13 cellular contexts compared by ENCODE assay signal in the genomic region with DNA sequence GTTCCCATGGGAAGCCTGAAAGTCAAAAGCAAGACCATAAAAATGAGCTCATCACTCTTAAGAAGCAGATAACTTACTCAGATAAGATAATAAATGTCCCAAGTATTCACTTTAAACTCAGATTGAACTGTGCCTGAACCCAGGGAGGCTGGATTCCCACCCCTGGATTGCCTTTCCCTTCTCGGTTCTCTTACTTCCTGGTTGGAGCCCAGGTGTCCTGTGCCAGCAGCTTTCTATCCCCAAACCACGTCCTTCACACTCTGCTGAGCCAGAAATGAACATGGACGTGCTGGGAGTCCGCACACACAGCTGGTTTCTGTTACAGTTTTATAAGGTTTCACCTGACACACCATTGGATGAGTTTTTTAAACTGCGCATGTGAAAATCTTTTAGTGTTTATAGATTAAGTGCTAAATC.
DNase-seq lines count a peak whose midpoint lies in the region; ATAC-seq, FAIRE-seq and TF ChIP-seq lines count a peak whose summit lies in the region.
"Had no signal": no experiment of that assay in that cellular context is flagged by ENCODE, and none has a peak within 500 bp of the region (broad histone marks: within the 10 kb centered on the region; RNA-seq: fewer than 3 reads in every experiment).

No MANE protein-coding gene starts in this region.

- H3K27ac ChIP-seq in HEK293 (ENCODE audit: extremely low read depth, low read depth, low read length): peak overlapping the region; percentile 12; the same call in 1 of the 2 replicates
- no peak overlapping the region for H3K27ac ChIP-seq in astrocyte (ENCODE audit: low read depth, low read length)
- no peak overlapping the region for H3K27ac ChIP-seq in upper lobe of right lung

- H3K4me2 ChIP-seq in astrocyte (ENCODE audit: low read length): no peak overlapping the region

- intact Hi-C loops in upper lobe of right lung (cut with DNase I): no loop called here

- H3K4me3 Mint-ChIP-seq in astrocyte (ENCODE audit: unreplicated experiment): no peak overlapping the region
- H3K4me3 Mint-ChIP-seq: WTC11 had no signal

- FAIRE-seq in astrocyte (lab: Jason Lieb, UNC): no peak
- FAIRE-seq: D721Med had no signal

- no peak overlapping the region for H3K9ac ChIP-seq in astrocyte (ENCODE audit: low read length)

- no peaks in the 10 kb centered on the region for H4K20me1 ChIP-seq in astrocyte (ENCODE audit: insufficient read depth, low read length)

- H3K9me3 Mint-ChIP-seq in astrocyte (ENCODE audit: unreplicated experiment): peaks cover 7% of the 10 kb centered on the region

- H3K4me3 ChIP-seq in HEK293 (ENCODE audit: low read depth, low read length): no peak overlapping the region
- H3K4me3 ChIP-seq in astrocyte (ENCODE audit: insufficient read depth, low read depth, low read length): no peak overlapping the region
- H3K4me3 ChIP-seq in upper lobe of right lung: no peak overlapping the region
- H3K4me3 ChIP-seq: HAP-1 had no signal

- H2AFZ ChIP-seq in astrocyte (ENCODE audit: low read depth, low read length): no peak overlapping the region

- DNase-seq in astrocyte (ENCODE audit: low read depth) (peak; percentile 59), left kidney (ENCODE audit: low read depth, low spot score) (peak; percentile 88), upper lobe of right lung (no peak), NCI-H345 (lab: John Stamatoyannopoulos, UW) (no peak)
- DNase-seq: amygdala, NCI-H1694 treated with DMSO at 0.1 percent for 48 hours, NCI-H82 had no signal

- CTCF ChIA-PET in HEK293 (lab: Yijun Ruan, JAX): interaction anchor here (0.6 to 1.2 kb wide), 2 partner anchors 11 to 326 kb away, joined by 4 read pairs; no protein-coding TSS in a partner anchor

- H3K27me3 Mint-ChIP-seq in astrocyte (ENCODE audit: low read depth, unreplicated experiment): no peaks in the 10 kb centered on the region

- no peaks in the 10 kb centered on the region for H3K36me3 Mint-ChIP-seq in astrocyte (ENCODE audit: low read depth, unreplicated experiment)
- H3K36me3 Mint-ChIP-seq: WTC11 had no signal

- H3K27ac Mint-ChIP-seq in astrocyte (ENCODE audit: unreplicated experiment): peak overlapping the region; percentile 22
- H3K27ac Mint-ChIP-seq: WTC11 had no signal

- H3K36me3 ChIP-seq in HEK293 (ENCODE audit: control insufficient read depth in 2 of 2, insufficient read depth in 1 of 2, low read length in 2 of 2): no peaks in the 10 kb centered on the region
- no peaks in the 10 kb centered on the region for H3K36me3 ChIP-seq in astrocyte (ENCODE audit: insufficient read depth, low read length)
- H3K36me3 ChIP-seq in upper lobe of right lung: no peaks in the 10 kb centered on the region
- H3K36me3 ChIP-seq: HAP-1 had no signal

- POLR2A ChIA-PET in HEK293 (lab: Yijun Ruan, JAX): no interaction called here

- H3K9me3 ChIP-seq in HEK293 (ENCODE audit: control insufficient read depth, insufficient read depth, low read depth, low read length) (no peaks in the 10 kb centered on the region), astrocyte (ENCODE audit: insufficient read depth, low read depth, low read length) (no peaks in the 10 kb centered on the region), upper lobe of right lung (no peaks in the 10 kb centered on the region)
- H3K9me3 ChIP-seq: HAP-1 had no signal

- H3K4me1 ChIP-seq in HEK293 (ENCODE audit: control insufficient read depth, insufficient read depth, low read length): no peaks in the 10 kb centered on the region
- H3K4me1 ChIP-seq in astrocyte (ENCODE audit: insufficient read depth, low read length): peaks cover 23% of the 10 kb centered on the region
- peaks cover 7% of the 10 kb centered on the region for H3K4me1 ChIP-seq in upper lobe of right lung
- H3K4me1 ChIP-seq: HAP-1 had no signal

- TF ChIP-seq CTCF in HEK293 (tag by site-specific recombination; IDR thresholded peaks at IDR 0.05) (no peak), astrocyte (IDR thresholded peaks at IDR 0.05; ENCODE audit: insufficient read depth, low read depth, low read length) (no peak), upper lobe of right lung (IDR thresholded peaks at IDR 0.05) (no peak)

- no peaks in the 10 kb centered on the region for H3K79me2 ChIP-seq in astrocyte (ENCODE audit: insufficient read depth, low read length)

- ATAC-seq in upper lobe of right lung: peak; percentile 60
- ATAC-seq in GM18870 (IDR thresholded peaks at IDR 0.05; ENCODE audit: unreplicated experiment): no peak
- ATAC-seq in HG02884 (IDR thresholded peaks at IDR 0.05; ENCODE audit: unreplicated experiment): no peak
- ATAC-seq: WTC11 had no signal

- H3K4me1 Mint-ChIP-seq in astrocyte (ENCODE audit: low read depth, unreplicated experiment): peaks cover 25% of the 10 kb centered on the region
- H3K4me1 Mint-ChIP-seq: WTC11 had no signal

- H3K27me3 ChIP-seq in astrocyte (ENCODE audit: insufficient read depth, low read length) (no peaks in the 10 kb centered on the region), upper lobe of right lung (no peaks in the 10 kb centered on the region)

TF ChIP-seq in HEK293, 187 proteins besides CTCF, POLR2A, EP300 and RAD21 (continues in another document):
- TF ChIP-seq, protein P1, sequence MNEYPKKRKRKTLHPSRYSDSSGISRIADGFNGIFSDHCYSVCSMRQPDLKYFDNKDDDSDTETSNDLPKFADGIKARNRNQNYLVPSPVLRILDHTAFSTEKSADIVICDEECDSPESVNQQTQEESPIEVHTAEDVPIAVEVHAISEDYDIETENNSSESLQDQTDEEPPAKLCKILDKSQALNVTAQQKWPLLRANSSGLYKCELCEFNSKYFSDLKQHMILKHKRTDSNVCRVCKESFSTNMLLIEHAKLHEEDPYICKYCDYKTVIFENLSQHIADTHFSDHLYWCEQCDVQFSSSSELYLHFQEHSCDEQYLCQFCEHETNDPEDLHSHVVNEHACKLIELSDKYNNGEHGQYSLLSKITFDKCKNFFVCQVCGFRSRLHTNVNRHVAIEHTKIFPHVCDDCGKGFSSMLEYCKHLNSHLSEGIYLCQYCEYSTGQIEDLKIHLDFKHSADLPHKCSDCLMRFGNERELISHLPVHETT (tag by site-specific recombination; IDR thresholded peaks at IDR 0.05): no peak
- no peak for TF ChIP-seq ZEB2 (tag by site-specific recombination; IDR thresholded peaks at IDR 0.05)
- TF ChIP-seq, protein P2, sequence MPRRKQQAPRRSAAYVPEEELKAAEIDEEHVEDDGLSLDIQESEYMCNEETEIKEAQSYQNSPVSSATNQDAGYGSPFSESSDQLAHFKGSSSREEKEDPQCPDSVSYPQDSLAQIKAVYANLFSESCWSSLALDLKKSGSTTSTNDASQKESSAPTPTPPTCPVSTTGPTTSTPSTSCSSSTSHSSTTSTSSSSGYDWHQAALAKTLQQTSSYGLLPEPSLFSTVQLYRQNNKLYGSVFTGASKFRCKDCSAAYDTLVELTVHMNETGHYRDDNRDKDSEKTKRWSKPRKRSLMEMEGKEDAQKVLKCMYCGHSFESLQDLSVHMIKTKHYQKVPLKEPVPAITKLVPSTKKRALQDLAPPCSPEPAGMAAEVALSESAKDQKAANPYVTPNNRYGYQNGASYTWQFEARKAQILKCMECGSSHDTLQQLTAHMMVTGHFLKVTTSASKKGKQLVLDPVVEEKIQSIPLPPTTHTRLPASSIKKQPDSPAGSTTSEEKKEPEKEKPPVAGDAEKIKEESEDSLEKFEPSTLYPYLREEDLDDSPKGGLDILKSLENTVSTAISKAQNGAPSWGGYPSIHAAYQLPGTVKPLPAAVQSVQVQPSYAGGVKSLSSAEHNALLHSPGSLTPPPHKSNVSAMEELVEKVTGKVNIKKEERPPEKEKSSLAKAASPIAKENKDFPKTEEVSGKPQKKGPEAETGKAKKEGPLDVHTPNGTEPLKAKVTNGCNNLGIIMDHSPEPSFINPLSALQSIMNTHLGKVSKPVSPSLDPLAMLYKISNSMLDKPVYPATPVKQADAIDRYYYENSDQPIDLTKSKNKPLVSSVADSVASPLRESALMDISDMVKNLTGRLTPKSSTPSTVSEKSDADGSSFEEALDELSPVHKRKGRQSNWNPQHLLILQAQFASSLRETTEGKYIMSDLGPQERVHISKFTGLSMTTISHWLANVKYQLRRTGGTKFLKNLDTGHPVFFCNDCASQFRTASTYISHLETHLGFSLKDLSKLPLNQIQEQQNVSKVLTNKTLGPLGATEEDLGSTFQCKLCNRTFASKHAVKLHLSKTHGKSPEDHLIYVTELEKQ (tag by site-specific recombination; IDR thresholded peaks at IDR 0.05; ENCODE audit: borderline replicate concordance): no peak
- no peak for TF ChIP-seq ZNF558 (tag by site-specific recombination; IDR thresholded peaks at IDR 0.05)
- TF ChIP-seq ZNF354C (tag by site-specific recombination; IDR thresholded peaks at IDR 0.05; ENCODE audit: borderline replicate concordance, low read depth): no peak
- TF ChIP-seq, protein P3, sequence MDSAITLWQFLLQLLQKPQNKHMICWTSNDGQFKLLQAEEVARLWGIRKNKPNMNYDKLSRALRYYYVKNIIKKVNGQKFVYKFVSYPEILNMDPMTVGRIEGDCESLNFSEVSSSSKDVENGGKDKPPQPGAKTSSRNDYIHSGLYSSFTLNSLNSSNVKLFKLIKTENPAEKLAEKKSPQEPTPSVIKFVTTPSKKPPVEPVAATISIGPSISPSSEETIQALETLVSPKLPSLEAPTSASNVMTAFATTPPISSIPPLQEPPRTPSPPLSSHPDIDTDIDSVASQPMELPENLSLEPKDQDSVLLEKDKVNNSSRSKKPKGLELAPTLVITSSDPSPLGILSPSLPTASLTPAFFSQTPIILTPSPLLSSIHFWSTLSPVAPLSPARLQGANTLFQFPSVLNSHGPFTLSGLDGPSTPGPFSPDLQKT (IDR thresholded peaks at IDR 0.05; ENCODE audit: borderline replicate concordance, low read depth, low read length): no peak
- TF ChIP-seq ZNF555 (tag by site-specific recombination; conservative IDR thresholded peaks at IDR 0.05): no peak
- TF ChIP-seq ZNF768 (tag by site-specific recombination; IDR thresholded peaks at IDR 0.05): no peak
- TF ChIP-seq MYNN (tag by site-specific recombination; IDR thresholded peaks at IDR 0.05; ENCODE audit: borderline replicate concordance): no peak
- TF ChIP-seq ZNF18 (tag by site-specific recombination; IDR thresholded peaks at IDR 0.05): no peak
- TF ChIP-seq BCL11A (tag by site-specific recombination; IDR thresholded peaks at IDR 0.05; ENCODE audit: low read depth): no peak
- TF ChIP-seq ZSCAN23 (tag by site-specific recombination; IDR thresholded peaks at IDR 0.05): no peak

Comparison
In these comparisons a context has a peak if more than half of its experiments do, and no peak if none do; other contexts are left out.
1. DNase-seq: peak in astrocyte (single experiment) and left kidney (single experiment); none in upper lobe of right lung (single experiment) and NCI-H345 (single experiment).